ENCODE assay signal across 13 cellular contexts in the genomic region with DNA sequence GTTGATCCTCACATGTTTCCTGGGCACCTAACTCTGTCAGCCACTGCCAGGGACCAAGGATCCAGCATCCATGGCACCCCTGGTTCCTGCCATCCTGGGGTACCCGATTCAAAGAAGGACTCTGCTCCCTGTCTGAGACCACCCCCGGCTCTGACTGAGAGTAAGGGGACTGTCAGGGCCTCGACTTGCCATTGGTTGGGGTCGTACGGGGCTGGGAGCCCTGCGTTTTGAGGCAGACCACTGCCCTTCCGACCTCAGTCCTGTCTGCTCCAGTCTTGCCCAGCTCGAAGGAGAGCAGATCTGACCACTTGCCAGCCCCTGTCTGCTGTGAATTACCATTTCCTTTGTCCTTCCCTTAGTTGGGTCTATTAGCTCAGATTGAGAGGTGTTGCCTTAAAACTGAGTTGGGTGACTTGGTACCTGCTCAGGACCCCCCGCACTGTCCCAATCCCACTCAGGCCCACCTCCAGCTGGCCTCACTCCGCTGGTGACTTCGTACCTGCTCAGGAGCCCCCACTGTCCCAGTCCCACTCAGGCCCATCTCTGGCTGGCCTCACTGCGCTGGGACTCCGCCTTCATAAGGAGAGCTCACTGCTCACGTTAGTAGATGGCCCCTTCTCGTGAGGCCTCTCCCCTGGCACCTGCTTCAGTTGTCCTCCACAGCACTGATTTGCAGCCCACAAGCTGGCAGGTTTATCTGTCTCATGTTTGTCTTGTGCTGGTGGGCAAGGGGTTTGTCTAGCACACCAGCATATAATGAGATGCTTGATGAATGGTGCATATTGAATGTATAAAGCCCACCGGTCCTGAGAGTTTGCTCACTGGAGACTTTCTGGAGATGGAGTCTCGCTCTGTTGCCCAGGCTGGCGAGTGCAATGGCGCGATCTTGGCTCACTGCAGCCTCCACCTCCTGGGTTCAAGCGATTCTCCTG. TPM values are rescaled to one million over a fixed set of nuclear protein-coding genes. Genes with fewer than 3 reads are reported as not detected.
DNase-seq lines count a peak whose midpoint lies in the region; ATAC-seq and TF ChIP-seq lines count a peak whose summit lies in the region.
"Had no signal": no experiment of that assay in that cellular context is flagged by ENCODE, and none has a peak within 500 bp of the region (broad histone marks: within the 10 kb centered on the region; RNA-seq: fewer than 3 reads in every experiment).

No MANE protein-coding gene starts in this region.

- H3K4me1 Mint-ChIP-seq in activated CD4-positive, alpha-beta memory T cell treated with anti-CD3 and anti-CD28 coated beads, Interleukin-2, amount 10 ng/mL, durations not matched to agents 7 days and 5 days: peaks cover 48% of the 10 kb centered on the region
- H3K4me1 Mint-ChIP-seq in immature natural killer cell: peaks cover 46 to 63% of the 10 kb centered on the region in 2 donors

- peak overlapping the region; percentile 13 for H3K4me3 Mint-ChIP-seq in activated CD4-positive, alpha-beta memory T cell treated with anti-CD3 and anti-CD28 coated beads, Interleukin-2, amount 10 ng/mL, durations not matched to agents 7 days and 5 days
- peak overlapping the region in 3 of 5 donors; percentile 32 to 47 (median 35) for H3K4me3 Mint-ChIP-seq in immature natural killer cell

- ATAC-seq in GM18505 (IDR thresholded peaks at IDR 0.05; ENCODE audit: unreplicated experiment) (no peak), GM21447 (IDR thresholded peaks at IDR 0.05; ENCODE audit: unreplicated experiment) (no peak), GM19395 (IDR thresholded peaks at IDR 0.05; ENCODE audit: unreplicated experiment) (no peak)

- H3K36me3 ChIP-seq in vagina: peaks cover 0 to 34% of the 10 kb centered on the region in 2 donors

- DNase-seq in AG04450 (ENCODE audit: low read depth, low spot score): no peak
- DNase-seq in activated CD4-positive, alpha-beta memory T cell treated with anti-CD3 and anti-CD28 coated beads, Interleukin-2, amount 10 ng/mL, durations not matched to agents 7 days and 5 days: no peak
- DNase-seq in immature natural killer cell: no peak
- no peak for DNase-seq in NCI-H446 treated with DMSO at 0.1 percent for 48 hours (lab: John Stamatoyannopoulos, UW)
- DNase-seq in vagina (ENCODE audit: extremely low spot score in 2 of 2): no peak
- DNase-seq: activated CD8-positive, alpha-beta memory T cell treated with anti-CD3 and anti-CD28 coated beads, Interleukin-2, amount 50 U/mL, for 48 hours; NCI-H1105; NCI-H774 had no signal

- no peak overlapping the region for H3K4me3 ChIP-seq in AG04450 (ENCODE audit: low read depth, low read length)
- H3K4me3 ChIP-seq in vagina: no peak overlapping the region

- POLR2A ChIA-PET in AG04450 (lab: Yijun Ruan, JAX): interaction anchor here (0.7 to 10.3 kb wide), 5 partner anchors 10 to 24 kb away, joined by 3 to 93 read pairs (median 4); a partner anchor contains a TSS
- POLR2A ChIA-PET in activated CD4-positive, alpha-beta memory T cell treated with anti-CD3 and anti-CD28 coated beads, Interleukin-2, amount 10 ng/mL, durations not matched to agents 7 days and 5 days (lab: Charles Lee): interaction anchor here (10.0 kb wide), 1 partner anchor 12 kb away, joined by 224 read pairs; a partner anchor contains a TSS

- CTCF ChIA-PET in AG04450 (lab: Charles Lee): interaction anchor here (0.9 to 1.5 kb wide), 3 partner anchors 88 to 249 kb away, joined by 3 to 5 read pairs (median 4); no protein-coding TSS in a partner anchor
- CTCF ChIA-PET in activated CD4-positive, alpha-beta memory T cell treated with anti-CD3 and anti-CD28 coated beads, Interleukin-2, amount 10 ng/mL, durations not matched to agents 7 days and 5 days (lab: Charles Lee): no interaction called here

- H3K9me3 ChIP-seq in AG04450 (ENCODE audit: control insufficient read depth, insufficient read depth, low read length) (peaks cover 4% of the 10 kb centered on the region; the same call in 1 of the 2 replicates), vagina (no peaks in the 10 kb centered on the region)

- no peaks in the 10 kb centered on the region for H3K27me3 Mint-ChIP-seq in activated CD4-positive, alpha-beta memory T cell treated with anti-CD3 and anti-CD28 coated beads, Interleukin-2, amount 10 ng/mL, durations not matched to agents 7 days and 5 days
- H3K27me3 Mint-ChIP-seq in immature natural killer cell (ENCODE audit: low read depth in 3 of 3): peaks cover 13 to 27% (median 16%) of the 10 kb centered on the region in 3 donors

- H3K27me3 ChIP-seq in AG04450 (ENCODE audit: control insufficient read depth, insufficient read depth, low read length) (no peaks in the 10 kb centered on the region), vagina (no peaks in the 10 kb centered on the region)

- peaks cover 51% of the 10 kb centered on the region for H3K4me1 ChIP-seq in vagina

- no peak overlapping the region for H3K27ac Mint-ChIP-seq in activated CD4-positive, alpha-beta memory T cell treated with anti-CD3 and anti-CD28 coated beads, Interleukin-2, amount 10 ng/mL, durations not matched to agents 7 days and 5 days
- peak overlapping the region in 5 of 6 donors; percentile 30 to 82 (median 70) for H3K27ac Mint-ChIP-seq in immature natural killer cell

- H3K27ac ChIP-seq in AG04450 (ENCODE audit: low read depth, low read length) (peak overlapping the region; percentile 31), vagina (no peak overlapping the region)

- intact Hi-C loops in vagina (cut with DNase I): no loop called here

- no peaks in the 10 kb centered on the region for H3K9me3 Mint-ChIP-seq in activated CD4-positive, alpha-beta memory T cell treated with anti-CD3 and anti-CD28 coated beads, Interleukin-2, amount 10 ng/mL, durations not matched to agents 7 days and 5 days
- H3K9me3 Mint-ChIP-seq in immature natural killer cell: no peaks in the 10 kb centered on the region

- TF ChIP-seq POLR2A in GM18505 (IDR thresholded peaks at IDR 0.05; ENCODE audit: borderline replicate concordance, extremely low read depth, insufficient read depth, insufficient read length) (peak; percentile 40), vagina (IDR thresholded peaks at IDR 0.05) (no peak)

- peaks cover 58% of the 10 kb centered on the region for H3K36me3 Mint-ChIP-seq in activated CD4-positive, alpha-beta memory T cell treated with anti-CD3 and anti-CD28 coated beads, Interleukin-2, amount 10 ng/mL, durations not matched to agents 7 days and 5 days (ENCODE audit: low read depth)
- H3K36me3 Mint-ChIP-seq in immature natural killer cell: peaks cover 0 to 21% (median 8%) of the 10 kb centered on the region in 3 donors

- TF ChIP-seq CTCF in AG04450 (IDR thresholded peaks at IDR 0.05; ENCODE audit: low read depth, low read length) (no peak), vagina (IDR thresholded peaks at IDR 0.05) (no peak)

RNA-seq across cellular contexts. Expression of a gene that starts 3.9 kb away (rescaled TPM):
- polyA plus RNA-seq in AG04450 (2011; rRNA removed) (325 and 535 TPM in 2 replicates), immature natural killer cell (100 to 1,000 TPM; 118 to 365 (median 350) TPM)
- polyA minus RNA-seq in AG04450 (2011; rRNA and poly(A)+ RNA removed): 998 and 1,283 TPM in 2 replicates
- total RNA-seq in activated CD4-positive, alpha-beta memory T cell treated with anti-CD3 and anti-CD28 coated beads, Interleukin-2, amount 10 ng/mL, durations not matched to agents 7 days and 5 days: 1,000 to 10,000 TPM; 3,004 to 3,026 TPM
- total RNA-seq in vagina: 1,166 TPM

RNA-seq across cellular contexts. Expression of a gene that starts 5.6 kb away (rescaled TPM):
- not detected in 2 replicates for polyA plus RNA-seq in AG04450 (2011; rRNA removed)
- polyA minus RNA-seq in AG04450 (2011; rRNA and poly(A)+ RNA removed): not detected in 2 replicates
- total RNA-seq in activated CD4-positive, alpha-beta memory T cell treated with anti-CD3 and anti-CD28 coated beads, Interleukin-2, amount 10 ng/mL, durations not matched to agents 7 days and 5 days: 10 to 100 TPM; 19.2 to 19.3 TPM
- polyA plus RNA-seq in immature natural killer cell: 1 to 10 TPM in 1 of 3 donors, not detected in 2; 1.0 TPM
- 5.9 TPM for total RNA-seq in vagina

RNA-seq across cellular contexts. Expression of a gene that starts 13.0 kb away (rescaled TPM):
- polyA plus RNA-seq in AG04450 (2011; rRNA removed) (0.32 and 0.50 TPM in 2 replicates), immature natural killer cell (not detected)
- not detected in 2 replicates for polyA minus RNA-seq in AG04450 (2011; rRNA and poly(A)+ RNA removed)
- total RNA-seq in activated CD4-positive, alpha-beta memory T cell treated with anti-CD3 and anti-CD28 coated beads, Interleukin-2, amount 10 ng/mL, durations not matched to agents 7 days and 5 days: not detected
- not detected for total RNA-seq in vagina
- total RNA-seq: bronchial epithelial cell had no signal
- polyA plus RNA-seq: esophagus had no signal

RNA-seq across cellular contexts. Expression of a gene that starts 17.9 kb away (rescaled TPM):
- polyA plus RNA-seq in AG04450 (2011; rRNA removed): 28.9 and 39.0 TPM in 2 replicates
- 34.5 and 41.0 TPM in 2 replicates for polyA minus RNA-seq in AG04450 (2011; rRNA and poly(A)+ RNA removed)
- 100 to 1,000 TPM; 277 to 284 TPM for total RNA-seq in activated CD4-positive, alpha-beta memory T cell treated with anti-CD3 and anti-CD28 coated beads, Interleukin-2, amount 10 ng/mL, durations not matched to agents 7 days and 5 days
- polyA plus RNA-seq in immature natural killer cell: 10 to 100 TPM; 40.2 to 72.1 (median 47.0) TPM
- 22.3 TPM for total RNA-seq in vagina

RNA-seq across cellular contexts. Expression of a gene that starts 19.4 kb away (rescaled TPM):
- polyA plus RNA-seq in AG04450 (2011; rRNA removed) (14.8 and 19.9 TPM in 2 replicates), immature natural killer cell (not detected)
- 9.2 and 10.4 TPM in 2 replicates for polyA minus RNA-seq in AG04450 (2011; rRNA and poly(A)+ RNA removed)
- total RNA-seq in activated CD4-positive, alpha-beta memory T cell treated with anti-CD3 and anti-CD28 coated beads, Interleukin-2, amount 10 ng/mL, durations not matched to agents 7 days and 5 days: under 1 TPM in 1 of 2 experiments, not detected in 1; 0.48 TPM
- total RNA-seq in vagina: not detected
